In the genomic region with DNA sequence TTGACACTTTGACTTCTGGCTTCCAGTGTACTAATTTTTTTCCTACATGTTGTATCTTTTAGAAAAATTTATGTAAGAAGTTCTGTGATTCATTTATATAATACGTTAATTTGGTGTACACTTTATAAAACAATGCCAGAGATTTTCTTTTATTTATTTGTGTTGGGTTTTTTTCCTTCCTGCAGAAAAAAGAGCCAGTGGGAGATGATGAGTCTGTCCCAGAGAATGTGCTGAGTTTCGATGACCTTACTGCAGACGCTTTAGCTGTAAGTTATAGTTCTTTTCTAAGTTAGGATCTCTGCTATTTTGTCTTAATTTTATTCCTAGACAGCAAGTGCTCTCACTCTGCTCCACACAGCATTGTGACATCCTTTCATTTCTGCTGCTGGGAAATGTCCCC, we compare ENCODE assay signal across 1 cellular context.
TF ChIP-seq lines count a peak whose summit lies in the region.

No MANE protein-coding gene starts in this region.

TF ChIP-seq in GM23338, 12 proteins besides CTCF, POLR2A, EP300 and RAD21 (continued from another document):
- TF ChIP-seq CREB1 (CRISPR knock-in tag; IDR thresholded peaks at IDR 0.05; ENCODE audit: low read depth) (no peak), ZNF114 (CRISPR knock-in tag; IDR thresholded peaks at IDR 0.05) (no peak)
- TF ChIP-seq, protein P1, sequence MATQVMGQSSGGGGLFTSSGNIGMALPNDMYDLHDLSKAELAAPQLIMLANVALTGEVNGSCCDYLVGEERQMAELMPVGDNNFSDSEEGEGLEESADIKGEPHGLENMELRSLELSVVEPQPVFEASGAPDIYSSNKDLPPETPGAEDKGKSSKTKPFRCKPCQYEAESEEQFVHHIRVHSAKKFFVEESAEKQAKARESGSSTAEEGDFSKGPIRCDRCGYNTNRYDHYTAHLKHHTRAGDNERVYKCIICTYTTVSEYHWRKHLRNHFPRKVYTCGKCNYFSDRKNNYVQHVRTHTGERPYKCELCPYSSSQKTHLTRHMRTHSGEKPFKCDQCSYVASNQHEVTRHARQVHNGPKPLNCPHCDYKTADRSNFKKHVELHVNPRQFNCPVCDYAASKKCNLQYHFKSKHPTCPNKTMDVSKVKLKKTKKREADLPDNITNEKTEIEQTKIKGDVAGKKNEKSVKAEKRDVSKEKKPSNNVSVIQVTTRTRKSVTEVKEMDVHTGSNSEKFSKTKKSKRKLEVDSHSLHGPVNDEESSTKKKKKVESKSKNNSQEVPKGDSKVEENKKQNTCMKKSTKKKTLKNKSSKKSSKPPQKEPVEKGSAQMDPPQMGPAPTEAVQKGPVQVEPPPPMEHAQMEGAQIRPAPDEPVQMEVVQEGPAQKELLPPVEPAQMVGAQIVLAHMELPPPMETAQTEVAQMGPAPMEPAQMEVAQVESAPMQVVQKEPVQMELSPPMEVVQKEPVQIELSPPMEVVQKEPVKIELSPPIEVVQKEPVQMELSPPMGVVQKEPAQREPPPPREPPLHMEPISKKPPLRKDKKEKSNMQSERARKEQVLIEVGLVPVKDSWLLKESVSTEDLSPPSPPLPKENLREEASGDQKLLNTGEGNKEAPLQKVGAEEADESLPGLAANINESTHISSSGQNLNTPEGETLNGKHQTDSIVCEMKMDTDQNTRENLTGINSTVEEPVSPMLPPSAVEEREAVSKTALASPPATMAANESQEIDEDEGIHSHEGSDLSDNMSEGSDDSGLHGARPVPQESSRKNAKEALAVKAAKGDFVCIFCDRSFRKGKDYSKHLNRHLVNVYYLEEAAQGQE (IDR thresholded peaks at IDR 0.05; ENCODE audit: unreplicated experiment), result no peak
